2 cellular contexts compared by ENCODE assay signal in the genomic region with DNA sequence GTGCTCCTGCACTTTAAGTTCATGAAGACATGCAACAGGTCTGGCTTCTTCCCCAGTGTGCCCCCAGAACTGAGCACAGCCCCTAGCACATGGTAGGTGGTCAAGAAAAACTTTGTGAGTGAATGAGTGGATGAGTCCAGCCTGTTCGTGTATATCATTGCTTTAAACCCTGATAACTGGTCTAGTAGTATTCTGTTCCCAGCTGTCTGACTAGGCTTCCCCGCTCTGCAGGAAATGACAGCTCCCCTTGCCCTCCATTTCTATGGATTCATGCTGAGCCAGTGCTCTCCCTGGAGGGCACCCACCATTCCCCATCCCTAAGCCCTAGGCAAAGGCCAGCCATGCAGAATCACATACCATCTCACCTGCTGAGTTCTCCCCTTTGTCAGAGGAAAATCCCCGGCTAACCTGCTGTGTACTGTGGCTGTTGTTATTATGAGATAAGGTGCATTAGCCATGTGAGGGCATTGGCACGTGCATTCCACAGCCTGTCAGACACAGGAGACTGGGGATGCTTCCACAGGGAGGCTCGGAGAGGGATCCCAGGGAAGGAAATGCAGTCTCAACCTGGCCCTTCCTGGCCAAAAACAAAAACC.
TF ChIP-seq lines count a peak whose summit lies in the region.

No MANE protein-coding gene starts in this region.

TF ChIP-seq in IMR-90, 13 proteins besides CTCF, POLR2A, EP300 and RAD21:
- TF ChIP-seq MAFK (IDR thresholded peaks at IDR 0.05; ENCODE audit: low read depth, low read length): no peak
- TF ChIP-seq RFX5 (IDR thresholded peaks at IDR 0.05; ENCODE audit: low read depth, low read length): no peak
- TF ChIP-seq CHD1 (IDR thresholded peaks at IDR 0.05; ENCODE audit: low read depth, low read length): no peak

TF ChIP-seq in WTC11, 78 proteins besides CTCF, POLR2A, EP300 and RAD21 (continued from another document):
- TF ChIP-seq, protein P1, sequence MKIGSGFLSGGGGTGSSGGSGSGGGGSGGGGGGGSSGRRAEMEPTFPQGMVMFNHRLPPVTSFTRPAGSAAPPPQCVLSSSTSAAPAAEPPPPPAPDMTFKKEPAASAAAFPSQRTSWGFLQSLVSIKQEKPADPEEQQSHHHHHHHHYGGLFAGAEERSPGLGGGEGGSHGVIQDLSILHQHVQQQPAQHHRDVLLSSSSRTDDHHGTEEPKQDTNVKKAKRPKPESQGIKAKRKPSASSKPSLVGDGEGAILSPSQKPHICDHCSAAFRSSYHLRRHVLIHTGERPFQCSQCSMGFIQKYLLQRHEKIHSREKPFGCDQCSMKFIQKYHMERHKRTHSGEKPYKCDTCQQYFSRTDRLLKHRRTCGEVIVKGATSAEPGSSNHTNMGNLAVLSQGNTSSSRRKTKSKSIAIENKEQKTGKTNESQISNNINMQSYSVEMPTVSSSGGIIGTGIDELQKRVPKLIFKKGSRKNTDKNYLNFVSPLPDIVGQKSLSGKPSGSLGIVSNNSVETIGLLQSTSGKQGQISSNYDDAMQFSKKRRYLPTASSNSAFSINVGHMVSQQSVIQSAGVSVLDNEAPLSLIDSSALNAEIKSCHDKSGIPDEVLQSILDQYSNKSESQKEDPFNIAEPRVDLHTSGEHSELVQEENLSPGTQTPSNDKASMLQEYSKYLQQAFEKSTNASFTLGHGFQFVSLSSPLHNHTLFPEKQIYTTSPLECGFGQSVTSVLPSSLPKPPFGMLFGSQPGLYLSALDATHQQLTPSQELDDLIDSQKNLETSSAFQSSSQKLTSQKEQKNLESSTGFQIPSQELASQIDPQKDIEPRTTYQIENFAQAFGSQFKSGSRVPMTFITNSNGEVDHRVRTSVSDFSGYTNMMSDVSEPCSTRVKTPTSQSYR (CRISPR knock-in tag; IDR thresholded peaks at IDR 0.05): no peak
- TF ChIP-seq, protein P2, sequence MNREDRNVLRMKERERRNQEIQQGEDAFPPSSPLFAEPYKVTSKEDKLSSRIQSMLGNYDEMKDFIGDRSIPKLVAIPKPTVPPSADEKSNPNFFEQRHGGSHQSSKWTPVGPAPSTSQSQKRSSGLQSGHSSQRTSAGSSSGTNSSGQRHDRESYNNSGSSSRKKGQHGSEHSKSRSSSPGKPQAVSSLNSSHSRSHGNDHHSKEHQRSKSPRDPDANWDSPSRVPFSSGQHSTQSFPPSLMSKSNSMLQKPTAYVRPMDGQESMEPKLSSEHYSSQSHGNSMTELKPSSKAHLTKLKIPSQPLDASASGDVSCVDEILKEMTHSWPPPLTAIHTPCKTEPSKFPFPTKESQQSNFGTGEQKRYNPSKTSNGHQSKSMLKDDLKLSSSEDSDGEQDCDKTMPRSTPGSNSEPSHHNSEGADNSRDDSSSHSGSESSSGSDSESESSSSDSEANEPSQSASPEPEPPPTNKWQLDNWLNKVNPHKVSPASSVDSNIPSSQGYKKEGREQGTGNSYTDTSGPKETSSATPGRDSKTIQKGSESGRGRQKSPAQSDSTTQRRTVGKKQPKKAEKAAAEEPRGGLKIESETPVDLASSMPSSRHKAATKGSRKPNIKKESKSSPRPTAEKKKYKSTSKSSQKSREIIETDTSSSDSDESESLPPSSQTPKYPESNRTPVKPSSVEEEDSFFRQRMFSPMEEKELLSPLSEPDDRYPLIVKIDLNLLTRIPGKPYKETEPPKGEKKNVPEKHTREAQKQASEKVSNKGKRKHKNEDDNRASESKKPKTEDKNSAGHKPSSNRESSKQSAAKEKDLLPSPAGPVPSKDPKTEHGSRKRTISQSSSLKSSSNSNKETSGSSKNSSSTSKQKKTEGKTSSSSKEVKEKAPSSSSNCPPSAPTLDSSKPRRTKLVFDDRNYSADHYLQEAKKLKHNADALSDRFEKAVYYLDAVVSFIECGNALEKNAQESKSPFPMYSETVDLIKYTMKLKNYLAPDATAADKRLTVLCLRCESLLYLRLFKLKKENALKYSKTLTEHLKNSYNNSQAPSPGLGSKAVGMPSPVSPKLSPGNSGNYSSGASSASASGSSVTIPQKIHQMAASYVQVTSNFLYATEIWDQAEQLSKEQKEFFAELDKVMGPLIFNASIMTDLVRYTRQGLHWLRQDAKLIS (CRISPR knock-in tag; IDR thresholded peaks at IDR 0.05; ENCODE audit: borderline replicate concordance): no peak
- TF ChIP-seq IRF2 (CRISPR knock-in tag; IDR thresholded peaks at IDR 0.05; ENCODE audit: borderline replicate concordance, low read depth): no peak
- TF ChIP-seq, protein P3, sequence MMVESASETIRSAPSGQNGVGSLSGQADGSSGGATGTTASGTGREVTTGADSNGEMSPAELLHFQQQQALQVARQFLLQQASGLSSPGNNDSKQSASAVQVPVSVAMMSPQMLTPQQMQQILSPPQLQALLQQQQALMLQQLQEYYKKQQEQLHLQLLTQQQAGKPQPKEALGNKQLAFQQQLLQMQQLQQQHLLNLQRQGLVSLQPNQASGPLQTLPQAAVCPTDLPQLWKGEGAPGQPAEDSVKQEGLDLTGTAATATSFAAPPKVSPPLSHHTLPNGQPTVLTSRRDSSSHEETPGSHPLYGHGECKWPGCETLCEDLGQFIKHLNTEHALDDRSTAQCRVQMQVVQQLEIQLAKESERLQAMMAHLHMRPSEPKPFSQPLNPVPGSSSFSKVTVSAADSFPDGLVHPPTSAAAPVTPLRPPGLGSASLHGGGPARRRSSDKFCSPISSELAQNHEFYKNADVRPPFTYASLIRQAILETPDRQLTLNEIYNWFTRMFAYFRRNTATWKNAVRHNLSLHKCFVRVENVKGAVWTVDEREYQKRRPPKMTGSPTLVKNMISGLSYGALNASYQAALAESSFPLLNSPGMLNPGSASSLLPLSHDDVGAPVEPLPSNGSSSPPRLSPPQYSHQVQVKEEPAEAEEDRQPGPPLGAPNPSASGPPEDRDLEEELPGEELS (CRISPR knock-in tag; IDR thresholded peaks at IDR 0.05): no peak
- no peak for TF ChIP-seq SMAD4 (CRISPR knock-in tag; IDR thresholded peaks at IDR 0.05)
- TF ChIP-seq ELF4 (CRISPR knock-in tag; IDR thresholded peaks at IDR 0.05; ENCODE audit: low read depth): no peak
- TF ChIP-seq TEAD1 (CRISPR knock-in tag; IDR thresholded peaks at IDR 0.05): peak; percentile 88
- no peak for TF ChIP-seq ZNF219 (CRISPR knock-in tag; IDR thresholded peaks at IDR 0.05; ENCODE audit: borderline replicate concordance)
- no peak for TF ChIP-seq NFYB (CRISPR knock-in tag; conservative IDR thresholded peaks at IDR 0.05; ENCODE audit: low read depth)
- no peak for TF ChIP-seq CREB1 (CRISPR knock-in tag; IDR thresholded peaks at IDR 0.05)
- TF ChIP-seq OVOL2 (CRISPR knock-in tag; IDR thresholded peaks at IDR 0.05; ENCODE audit: borderline replicate concordance): no peak
- TF ChIP-seq SMAD3 (CRISPR knock-in tag; IDR thresholded peaks at IDR 0.05; ENCODE audit: borderline replicate concordance): no peak
- TF ChIP-seq, protein P4, sequence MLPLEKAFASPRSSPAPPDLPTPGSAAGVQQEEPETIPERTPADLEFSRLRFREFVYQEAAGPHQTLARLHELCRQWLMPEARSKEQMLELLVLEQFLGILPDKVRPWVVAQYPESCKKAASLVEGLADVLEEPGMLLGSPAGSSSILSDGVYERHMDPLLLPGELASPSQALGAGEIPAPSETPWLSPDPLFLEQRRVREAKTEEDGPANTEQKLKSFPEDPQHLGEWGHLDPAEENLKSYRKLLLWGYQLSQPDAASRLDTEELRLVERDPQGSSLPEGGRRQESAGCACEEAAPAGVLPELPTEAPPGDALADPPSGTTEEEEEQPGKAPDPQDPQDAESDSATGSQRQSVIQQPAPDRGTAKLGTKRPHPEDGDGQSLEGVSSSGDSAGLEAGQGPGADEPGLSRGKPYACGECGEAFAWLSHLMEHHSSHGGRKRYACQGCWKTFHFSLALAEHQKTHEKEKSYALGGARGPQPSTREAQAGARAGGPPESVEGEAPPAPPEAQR (CRISPR knock-in tag; IDR thresholded peaks at IDR 0.05): no peak
- TF ChIP-seq ZNF121 (CRISPR knock-in tag; IDR thresholded peaks at IDR 0.05): no peak
- no peak for TF ChIP-seq ZNF232 (CRISPR knock-in tag; IDR thresholded peaks at IDR 0.05)
- TF ChIP-seq RELA (CRISPR knock-in tag; IDR thresholded peaks at IDR 0.05; ENCODE audit: borderline replicate concordance): no peak
- TF ChIP-seq, protein P5, sequence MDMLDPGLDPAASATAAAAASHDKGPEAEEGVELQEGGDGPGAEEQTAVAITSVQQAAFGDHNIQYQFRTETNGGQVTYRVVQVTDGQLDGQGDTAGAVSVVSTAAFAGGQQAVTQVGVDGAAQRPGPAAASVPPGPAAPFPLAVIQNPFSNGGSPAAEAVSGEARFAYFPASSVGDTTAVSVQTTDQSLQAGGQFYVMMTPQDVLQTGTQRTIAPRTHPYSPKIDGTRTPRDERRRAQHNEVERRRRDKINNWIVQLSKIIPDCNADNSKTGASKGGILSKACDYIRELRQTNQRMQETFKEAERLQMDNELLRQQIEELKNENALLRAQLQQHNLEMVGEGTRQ (CRISPR knock-in tag; IDR thresholded peaks at IDR 0.05): no peak
- no peak for TF ChIP-seq CREM (CRISPR knock-in tag; IDR thresholded peaks at IDR 0.05)
- TF ChIP-seq HMGA2 (CRISPR knock-in tag; IDR thresholded peaks at IDR 0.05): no peak
- TF ChIP-seq ZNF671 (CRISPR knock-in tag; IDR thresholded peaks at IDR 0.05): no peak
- TF ChIP-seq, protein P6, sequence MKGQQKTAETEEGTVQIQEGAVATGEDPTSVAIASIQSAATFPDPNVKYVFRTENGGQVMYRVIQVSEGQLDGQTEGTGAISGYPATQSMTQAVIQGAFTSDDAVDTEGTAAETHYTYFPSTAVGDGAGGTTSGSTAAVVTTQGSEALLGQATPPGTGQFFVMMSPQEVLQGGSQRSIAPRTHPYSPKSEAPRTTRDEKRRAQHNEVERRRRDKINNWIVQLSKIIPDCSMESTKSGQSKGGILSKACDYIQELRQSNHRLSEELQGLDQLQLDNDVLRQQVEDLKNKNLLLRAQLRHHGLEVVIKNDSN (CRISPR knock-in tag; IDR thresholded peaks at IDR 0.05): no peak
- TF ChIP-seq, protein P7, sequence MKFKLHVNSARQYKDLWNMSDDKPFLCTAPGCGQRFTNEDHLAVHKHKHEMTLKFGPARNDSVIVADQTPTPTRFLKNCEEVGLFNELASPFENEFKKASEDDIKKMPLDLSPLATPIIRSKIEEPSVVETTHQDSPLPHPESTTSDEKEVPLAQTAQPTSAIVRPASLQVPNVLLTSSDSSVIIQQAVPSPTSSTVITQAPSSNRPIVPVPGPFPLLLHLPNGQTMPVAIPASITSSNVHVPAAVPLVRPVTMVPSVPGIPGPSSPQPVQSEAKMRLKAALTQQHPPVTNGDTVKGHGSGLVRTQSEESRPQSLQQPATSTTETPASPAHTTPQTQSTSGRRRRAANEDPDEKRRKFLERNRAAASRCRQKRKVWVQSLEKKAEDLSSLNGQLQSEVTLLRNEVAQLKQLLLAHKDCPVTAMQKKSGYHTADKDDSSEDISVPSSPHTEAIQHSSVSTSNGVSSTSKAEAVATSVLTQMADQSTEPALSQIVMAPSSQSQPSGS (CRISPR knock-in tag; IDR thresholded peaks at IDR 0.05; ENCODE audit: borderline replicate concordance, low read depth): no peak
- TF ChIP-seq ZNF423 (CRISPR knock-in tag; IDR thresholded peaks at IDR 0.05): peak; percentile 98
- TF ChIP-seq SP1 (CRISPR knock-in tag; conservative IDR thresholded peaks at IDR 0.05): peak; percentile 34; the same call in 1 of the 2 replicates
- TF ChIP-seq, protein P8, sequence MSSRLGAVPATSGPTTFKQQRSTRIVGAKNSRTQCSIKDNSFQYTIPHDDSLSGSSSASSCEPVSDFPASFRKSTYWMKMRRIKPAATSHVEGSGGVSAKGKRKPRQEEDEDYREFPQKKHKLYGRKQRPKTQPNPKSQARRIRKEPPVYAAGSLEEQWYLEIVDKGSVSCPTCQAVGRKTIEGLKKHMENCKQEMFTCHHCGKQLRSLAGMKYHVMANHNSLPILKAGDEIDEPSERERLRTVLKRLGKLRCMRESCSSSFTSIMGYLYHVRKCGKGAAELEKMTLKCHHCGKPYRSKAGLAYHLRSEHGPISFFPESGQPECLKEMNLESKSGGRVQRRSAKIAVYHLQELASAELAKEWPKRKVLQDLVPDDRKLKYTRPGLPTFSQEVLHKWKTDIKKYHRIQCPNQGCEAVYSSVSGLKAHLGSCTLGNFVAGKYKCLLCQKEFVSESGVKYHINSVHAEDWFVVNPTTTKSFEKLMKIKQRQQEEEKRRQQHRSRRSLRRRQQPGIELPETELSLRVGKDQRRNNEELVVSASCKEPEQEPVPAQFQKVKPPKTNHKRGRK (CRISPR knock-in tag; IDR thresholded peaks at IDR 0.05; ENCODE audit: borderline replicate concordance): no peak
- no peak for TF ChIP-seq NR3C1 (CRISPR knock-in tag; conservative IDR thresholded peaks at IDR 0.05; ENCODE audit: low read depth)
- no peak for TF ChIP-seq GTF2I (CRISPR knock-in tag; conservative IDR thresholded peaks at IDR 0.05)
- TF ChIP-seq ETV6 (CRISPR knock-in tag; IDR thresholded peaks at IDR 0.05): 0 out of 2 replicates have a peak, but pooled peaks have one; percentile 42
- TF ChIP-seq, protein P9, sequence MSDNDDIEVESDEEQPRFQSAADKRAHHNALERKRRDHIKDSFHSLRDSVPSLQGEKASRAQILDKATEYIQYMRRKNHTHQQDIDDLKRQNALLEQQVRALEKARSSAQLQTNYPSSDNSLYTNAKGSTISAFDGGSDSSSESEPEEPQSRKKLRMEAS (CRISPR knock-in tag; IDR thresholded peaks at IDR 0.05): 0 out of 2 replicates have a peak, but pooled peaks have one; percentile 28
